Comparison of ENCODE assay signal across 1 cellular context in genomic region chr19:49766007-49766937, GRCh38.
TF ChIP-seq lines count a peak whose summit lies in the region.

No MANE protein-coding gene starts in this region.

TF ChIP-seq in H1, 55 proteins besides CTCF, POLR2A, EP300 and RAD21:
- TF ChIP-seq SIN3A (conservative IDR thresholded peaks at IDR 0.05 in 1 of 2, IDR thresholded peaks at IDR 0.05 in 1 of 2; ENCODE audit: low read depth in 1 of 2, low read length in 2 of 2) = peak; percentile 15 to 76; a peak in 2 of 4 replicates
- peak; percentile 95 for TF ChIP-seq POLR2AphosphoS5 (IDR thresholded peaks at IDR 0.05; ENCODE audit: low read depth, low read length)
- TF ChIP-seq TBP (IDR thresholded peaks at IDR 0.05; ENCODE audit: low read depth, low read length) = peak; percentile 78; the same call in 1 of the 2 replicates
- TF ChIP-seq HDAC6 (IDR thresholded peaks at IDR 0.05; ENCODE audit: low read depth, low read length) = no peak
- TF ChIP-seq GABPA (IDR thresholded peaks at IDR 0.05; ENCODE audit: borderline replicate concordance, insufficient read depth, low read length) = peak; percentile 42; the same call in 1 of the 2 replicates
- peak; percentile 81 for TF ChIP-seq TAF1 (IDR thresholded peaks at IDR 0.05; ENCODE audit: low read depth, low read length)
- peak; percentile 85 for TF ChIP-seq CHD2 (IDR thresholded peaks at IDR 0.05; ENCODE audit: low read length)
- TF ChIP-seq SRF (IDR thresholded peaks at IDR 0.05; ENCODE audit: low read depth, low read length) = no peak
- peak; percentile 57 for TF ChIP-seq NRF1 (IDR thresholded peaks at IDR 0.05; ENCODE audit: low read depth, low read length)
- peak; percentile 81 for TF ChIP-seq CREB1 (IDR thresholded peaks at IDR 0.05)
- no peak for TF ChIP-seq BACH1 (IDR thresholded peaks at IDR 0.05; ENCODE audit: low read length)
- peak; percentile 94 for TF ChIP-seq ASH2L (IDR thresholded peaks at IDR 0.05; ENCODE audit: low read length)
- peak; percentile 7; the same call in 1 of the 2 replicates for TF ChIP-seq JUND (IDR thresholded peaks at IDR 0.05; ENCODE audit: low read length)
- peak; percentile 86; the same call in 1 of the 2 replicates for TF ChIP-seq ATF2 (IDR thresholded peaks at IDR 0.05; ENCODE audit: low read length)
- TF ChIP-seq NANOG (IDR thresholded peaks at IDR 0.05; ENCODE audit: insufficient read depth, low read depth, low read length, poor library complexity, severe bottlenecking) = no peak
- peak; percentile 58 for TF ChIP-seq MAX (IDR thresholded peaks at IDR 0.05)
- peak; percentile 95; the same call in 1 of the 2 replicates for TF ChIP-seq SP1 (IDR thresholded peaks at IDR 0.05; ENCODE audit: low read depth, low read length)
- TF ChIP-seq KDM1A (IDR thresholded peaks at IDR 0.05; ENCODE audit: borderline replicate concordance, low read length) = peak; percentile 32; the same call in 1 of the 2 replicates
- peak; percentile 72 for TF ChIP-seq SP2 (IDR thresholded peaks at IDR 0.05; ENCODE audit: low read length)
- peak; percentile 77 for TF ChIP-seq RBBP5 (IDR thresholded peaks at IDR 0.05; ENCODE audit: borderline replicate concordance, low read depth, low read length)
- 0 out of 2 replicates have a peak, but pooled peaks have one; percentile 44 for TF ChIP-seq PHF8 (conservative IDR thresholded peaks at IDR 0.05; ENCODE audit: low read depth, low read length)
